19 cellular contexts compared by ENCODE assay signal in the genomic region with DNA sequence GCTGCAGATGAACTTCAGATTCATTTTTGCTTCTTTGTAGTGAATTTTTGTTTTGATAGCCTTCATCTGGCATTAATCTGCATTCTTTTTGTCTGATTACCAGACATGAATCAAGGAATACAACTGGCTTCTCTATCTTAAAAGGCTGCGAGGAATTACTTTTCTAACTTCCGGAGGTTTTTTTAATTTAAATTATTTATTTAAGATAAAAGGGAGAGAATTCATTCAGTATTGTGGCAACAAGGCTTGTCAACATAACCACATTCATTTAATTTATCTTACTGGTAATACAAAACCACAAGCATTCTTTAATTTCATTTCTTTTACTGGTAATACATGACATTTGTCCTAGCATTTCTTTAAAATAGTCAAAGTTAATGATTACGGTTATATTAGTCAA. TPM values are rescaled to one million over a fixed set of nuclear protein-coding genes. Genes with fewer than 3 reads are reported as not detected.
DNase-seq lines count a peak whose midpoint lies in the region; ATAC-seq, FAIRE-seq and TF ChIP-seq lines count a peak whose summit lies in the region.
"Had no signal": no experiment of that assay in that cellular context is flagged by ENCODE, and none has a peak within 500 bp of the region (broad histone marks: within the 10 kb centered on the region; RNA-seq: fewer than 3 reads in every experiment).

No MANE protein-coding gene starts in this region.

- H3K27me3 Mint-ChIP-seq in GM23338 (ENCODE audit: insufficient read depth, low read depth, poor library complexity): no peaks in the 10 kb centered on the region

- no peaks in the 10 kb centered on the region for H3K4me1 Mint-ChIP-seq in GM23338
- H3K4me1 Mint-ChIP-seq: CD8-positive, alpha-beta memory T cell had no signal

- CTCF ChIA-PET in SK-N-SH (lab: Yijun Ruan, JAX): no interaction called here

- no peaks in the 10 kb centered on the region for H3K9me2 ChIP-seq in SK-N-SH
- H3K9me2 ChIP-seq in hepatocyte (replicated peaks; ENCODE audit: insufficient read depth): no peaks in the 10 kb centered on the region
- H3K9me2 ChIP-seq in GM23338 (ENCODE audit: insufficient read depth): no peaks in the 10 kb centered on the region

- H3F3A ChIP-seq in SK-N-SH (replicated peaks; ENCODE audit: insufficient read depth): no peaks in the 10 kb centered on the region
- no peaks in the 10 kb centered on the region for H3F3A ChIP-seq in GM23338 (replicated peaks; ENCODE audit: low read depth)

- no peak for TF ChIP-seq EP300 in SK-N-SH (IDR thresholded peaks at IDR 0.05; ENCODE audit: borderline replicate concordance in 1 of 2, low read depth in 1 of 2, low read length in 1 of 2)

- FAIRE-seq in endometrium (lab: Jason Lieb, UNC): peak; percentile 57
- FAIRE-seq: A204.1, GM19239, HepG2, HTR-8/SVneo had no signal

- POLR2A ChIA-PET in SK-N-SH (lab: Yijun Ruan, JAX): no interaction called here

- TF ChIP-seq CTCF in AG09309 (IDR thresholded peaks at IDR 0.05; ENCODE audit: control insufficient read depth, insufficient read depth, low read depth, low read length, missing control alignments): no peak
- no peak for TF ChIP-seq CTCF in SK-N-SH (IDR thresholded peaks at IDR 0.05)
- no peak for TF ChIP-seq CTCF in hepatocyte (IDR thresholded peaks at IDR 0.05; ENCODE audit: poor library complexity)
- no peak for TF ChIP-seq CTCF in GM23338 (conservative IDR thresholded peaks at IDR 0.05; ENCODE audit: low read depth in 2 of 2)

- no peaks in the 10 kb centered on the region for H4K20me1 ChIP-seq in SK-N-SH (ENCODE audit: insufficient read depth)
- H4K20me1 ChIP-seq in hepatocyte (ENCODE audit: insufficient read depth, poor library complexity, severe bottlenecking): no peaks in the 10 kb centered on the region
- H4K20me1 ChIP-seq in GM23338 (replicated peaks; ENCODE audit: insufficient read depth): no peaks in the 10 kb centered on the region
- H4K20me1 ChIP-seq: BLaER1 had no signal

- H3K9me3 ChIP-seq in SK-N-SH (no peaks in the 10 kb centered on the region), hepatocyte (ENCODE audit: low read depth) (no peaks in the 10 kb centered on the region)
- H3K9me3 ChIP-seq: BLaER1, Caco-2 had no signal

- H3K27ac Mint-ChIP-seq in GM23338: no peak overlapping the region
- H3K27ac Mint-ChIP-seq: CD8-positive, alpha-beta memory T cell; H9 had no signal

- H3K9ac ChIP-seq in SK-N-SH: no peak overlapping the region
- H3K9ac ChIP-seq: BLaER1 had no signal

- H3K4me3 Mint-ChIP-seq in GM23338: no peak overlapping the region
- H3K4me3 Mint-ChIP-seq: CD8-positive, alpha-beta memory T cell; H9 had no signal

- H3K9me3 Mint-ChIP-seq in GM23338: no peaks in the 10 kb centered on the region
- H3K9me3 Mint-ChIP-seq: CD8-positive, alpha-beta memory T cell; H9 had no signal

- TF ChIP-seq RAD21 in SK-N-SH (IDR thresholded peaks at IDR 0.05; ENCODE audit: low read length): no peak

- H3K36me3 ChIP-seq in SK-N-SH (replicated peaks in 1 of 2; ENCODE audit: control insufficient read depth in 1 of 2, insufficient read depth in 2 of 2, low read length in 1 of 2) (peaks cover 4 to 8% of the 10 kb centered on the region in 2 experiments), hepatocyte (replicated peaks; ENCODE audit: insufficient read depth, low read depth) (no peaks in the 10 kb centered on the region), GM23338 (ENCODE audit: insufficient read depth) (no peaks in the 10 kb centered on the region)
- H3K36me3 ChIP-seq: BLaER1 had no signal

- H3K4me3 ChIP-seq in AG09309 (ENCODE audit: control insufficient read depth, low read depth, low read length) (no peak overlapping the region), SK-N-SH (ENCODE audit: low read depth in 2 of 2, low read length in 1 of 2) (no peak overlapping the region), hepatocyte (no peak overlapping the region), GM23338 (no peak overlapping the region)
- H3K4me3 ChIP-seq: BLaER1 had no signal

- WGBS in SK-N-SH (ENCODE audit: low lambda C conversion rate): 48% methylated on average over 3 of the region's 3 CpGs
- 60% methylated on average over 3 of the region's 3 CpGs for WGBS in hepatocyte (ENCODE audit: low lambda C conversion rate, missing lambda C conversion rate)

- peaks cover 0 to 4% of the 10 kb centered on the region in 2 experiments; a peak in 1 of 4 replicates for H3K4me1 ChIP-seq in SK-N-SH (ENCODE audit: control insufficient read depth in 1 of 2, insufficient read depth in 2 of 2, low read depth in 1 of 2, low read length in 1 of 2)
- H3K4me1 ChIP-seq in hepatocyte (ENCODE audit: insufficient read depth): peaks cover 6% of the 10 kb centered on the region
- H3K4me1 ChIP-seq in GM23338 (ENCODE audit: insufficient read depth): no peaks in the 10 kb centered on the region
- H3K4me1 ChIP-seq: BLaER1 had no signal

- H2AFZ ChIP-seq in SK-N-SH (ENCODE audit: low read depth) (no peak overlapping the region), hepatocyte (no peak overlapping the region), GM23338 (no peak overlapping the region)

- DNase-seq in AG09309 (ENCODE audit: low read depth) (peak; percentile 13), SK-N-SH (no peak), hepatocyte (ENCODE audit: low spot score) (no peak), GM23338 (ENCODE audit: low spot score) (no peak)
- no peak for DNase-seq in activated CD4-positive, CD25-positive, alpha-beta regulatory T cell treated with anti-CD3 and anti-CD28 coated beads, Interleukin-2, amount 50 U/mL, for 72 hours
- DNase-seq: Caco-2; CD8-positive, alpha-beta memory T cell; DND-41; GF-D8; GOT3; H9 had no signal

- H3K4me2 ChIP-seq in SK-N-SH: no peak overlapping the region
- peak overlapping the region; percentile 47 for H3K4me2 ChIP-seq in hepatocyte
- no peak overlapping the region for H3K4me2 ChIP-seq in GM23338
- H3K4me2 ChIP-seq: BLaER1 had no signal

- H3K36me3 Mint-ChIP-seq in GM23338 (ENCODE audit: low read depth): no peaks in the 10 kb centered on the region
- H3K36me3 Mint-ChIP-seq: CD8-positive, alpha-beta memory T cell had no signal

- H3K79me2 ChIP-seq in SK-N-SH (ENCODE audit: insufficient read depth) (no peaks in the 10 kb centered on the region), hepatocyte (no peaks in the 10 kb centered on the region), GM23338 (replicated peaks; ENCODE audit: insufficient read depth) (no peaks in the 10 kb centered on the region)

- H3K27ac ChIP-seq in SK-N-SH (ENCODE audit: low read depth in 2 of 2, low read length in 1 of 2) (peak overlapping the region in 1 of 2 experiments; percentile 43; a peak in 2 of 4 replicates), hepatocyte (peak overlapping the region; percentile 21), GM23338 (ENCODE audit: low read depth) (no peak overlapping the region)
- H3K27ac ChIP-seq: BLaER1 had no signal

- no peaks in the 10 kb centered on the region for H3K27me3 ChIP-seq in SK-N-SH (ENCODE audit: insufficient read depth)
- H3K27me3 ChIP-seq in hepatocyte: no peaks in the 10 kb centered on the region
- H3K27me3 ChIP-seq in GM23338 (ENCODE audit: insufficient read depth): no peaks in the 10 kb centered on the region
- H3K27me3 ChIP-seq: BLaER1 had no signal

- ATAC-seq in HG02610 (IDR thresholded peaks at IDR 0.05; ENCODE audit: unreplicated experiment) (no peak), GM21737 (IDR thresholded peaks at IDR 0.05; ENCODE audit: unreplicated experiment) (no peak), GM23338 (no peak)
- ATAC-seq: HepG2 had no signal

TF ChIP-seq in SK-N-SH, 30 proteins besides CTCF, POLR2A, EP300 and RAD21:
- TF ChIP-seq, protein P1, sequence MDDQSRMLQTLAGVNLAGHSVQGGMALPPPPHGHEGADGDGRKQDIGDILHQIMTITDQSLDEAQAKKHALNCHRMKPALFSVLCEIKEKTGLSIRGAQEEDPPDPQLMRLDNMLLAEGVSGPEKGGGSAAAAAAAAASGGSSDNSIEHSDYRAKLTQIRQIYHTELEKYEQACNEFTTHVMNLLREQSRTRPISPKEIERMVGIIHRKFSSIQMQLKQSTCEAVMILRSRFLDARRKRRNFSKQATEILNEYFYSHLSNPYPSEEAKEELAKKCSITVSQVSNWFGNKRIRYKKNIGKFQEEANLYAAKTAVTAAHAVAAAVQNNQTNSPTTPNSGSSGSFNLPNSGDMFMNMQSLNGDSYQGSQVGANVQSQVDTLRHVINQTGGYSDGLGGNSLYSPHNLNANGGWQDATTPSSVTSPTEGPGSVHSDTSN (IDR thresholded peaks at IDR 0.05): peak; percentile 40; the same call in 1 of the 2 replicates
- TF ChIP-seq EZH2phosphoT487 (IDR thresholded peaks at IDR 0.05; ENCODE audit: borderline replicate concordance, low read depth) (no peak), YY1 (IDR thresholded peaks at IDR 0.05; ENCODE audit: low read depth) (no peak), TCF12 (IDR thresholded peaks at IDR 0.05) (peak; percentile 64; the same call in 1 of the 2 replicates)

TF ChIP-seq in GM23338, 12 proteins besides CTCF, POLR2A, EP300 and RAD21:
- TF ChIP-seq EZH2phosphoT487 (IDR thresholded peaks at IDR 0.05; ENCODE audit: unreplicated experiment) (no peak), EZH2 (IDR thresholded peaks at IDR 0.05; ENCODE audit: low read depth, unreplicated experiment) (no peak)

RNA-seq across cellular contexts. Expression of a gene that starts 36.0 kb away (rescaled TPM):
- polyA plus RNA-seq in SK-N-SH (2012; rRNA removed): 1.0 and 2.4 TPM in 2 replicates
- 1.9 and 2.8 TPM in 2 replicates for polyA plus RNA-seq in SK-N-SH (2012; cell fraction: cytosol; rRNA removed)
- 0.72 and 1.2 TPM in 2 replicates for polyA plus RNA-seq in SK-N-SH (2012; cell fraction: nucleus; rRNA removed)
- 8.1 and 14.0 TPM in 2 replicates for total RNA-seq in hepatocyte
- polyA plus RNA-seq in hepatocyte: 3.0 and 6.9 TPM in 2 replicates
- total RNA-seq in GM23338 (2014; rRNA removed; shearing (Covaris generic)): 3.0 and 3.8 TPM in 2 replicates
- polyA plus RNA-seq in GM23338 (2016; fragmentation: Nextera tagmentation; extraction: Ambion mirVana): 6.8 and 7.2 TPM in 2 replicates
- total RNA-seq: CD8-positive, alpha-beta memory T cell; HepG2 had no signal
- polyA plus RNA-seq: CD8-positive, alpha-beta memory T cell; HepG2 had no signal
